ENCODE assay signal across 8 cellular contexts in genomic region chr19:56139847-56140582, GRCh38. TPM values are rescaled to one million over a fixed set of nuclear protein-coding genes. Genes with fewer than 3 reads are reported as not detected.
DNase-seq lines count a peak whose midpoint lies in the region; ATAC-seq and TF ChIP-seq lines count a peak whose summit lies in the region.

No MANE protein-coding gene starts in this region.

- BruUV-seq in A673 (replicated peaks; lab: Mats Ljungman, UMichigan) = TSS peak; percentile 89

- H3K9me3 ChIP-seq in A673 (ENCODE audit: low read depth, low read length, poor library complexity, severe bottlenecking) (no peaks in the 10 kb centered on the region), thymus (ENCODE audit: control insufficient read depth) (no peaks in the 10 kb centered on the region)

- DNase-seq in A673 (ENCODE audit: low spot score) (no peak), HK-2 (ENCODE audit: unreplicated experiment) (peak; percentile 49), left colon (peak; percentile 48 to 57)
- no peak for DNase-seq in activated naive CD8-positive, alpha-beta T cell treated with anti-CD3 and anti-CD28 coated beads, Interleukin-2, amount 10 ng/mL, durations not matched to agents 7 days and 5 days
- DNase-seq in stimulated activated CD4-positive, alpha-beta T cell treated with anti-CD3 and anti-CD28 coated beads, Interleukin-2, amount 100 ng/mL, for 48 hours = no peak

- H3K27ac ChIP-seq in A673 (ENCODE audit: low read depth, low read length, poor library complexity, severe bottlenecking) (peak overlapping the region; percentile 90), thymus (ENCODE audit: low read depth) (peak overlapping the region; percentile 93)

- POLR2A ChIA-PET in A673 (lab: Charles Lee; ENCODE audit: low non-redundant PET) = no interaction called here
- POLR2A ChIA-PET in activated naive CD8-positive, alpha-beta T cell treated with anti-CD3 and anti-CD28 coated beads, Interleukin-2, amount 10 ng/mL, durations not matched to agents 7 days and 5 days (lab: Charles Lee) = interaction anchor here (1.5 to 4.2 kb wide), 3 partner anchors 18 to 21 kb away, joined by 3 to 35 read pairs (median 4); partner anchors contain the start of gene ZNF787

- TF ChIP-seq CTCF in A673 (conservative IDR thresholded peaks at IDR 0.05; ENCODE audit: low read depth, low read length) = no peak

- H3K9me3 Mint-ChIP-seq in activated naive CD8-positive, alpha-beta T cell treated with anti-CD3 and anti-CD28 coated beads, Interleukin-2, amount 10 ng/mL, durations not matched to agents 7 days and 5 days = no peaks in the 10 kb centered on the region

- H3K27me3 Mint-ChIP-seq in activated naive CD8-positive, alpha-beta T cell treated with anti-CD3 and anti-CD28 coated beads, Interleukin-2, amount 10 ng/mL, durations not matched to agents 7 days and 5 days = no peaks in the 10 kb centered on the region

- CTCF ChIA-PET in A673 (lab: Charles Lee) = interaction anchor here (1.2 kb wide), 1 partner anchor 59 kb away, joined by 7 read pairs; no protein-coding TSS in a partner anchor

- intact Hi-C loops in A673 (cut with micrococcal nuclease; ENCODE audit: unreplicated experiment) (loop anchor here (2.0 kb wide), 1 partner anchor 19 kb away; the partner anchor contains the start of gene ZNF787), left colon (cut with DNase I, micrococcal nuclease) (no loop called here)

- H3K4me3 ChIP-seq in A673 (ENCODE audit: low read depth, low read length, poor library complexity, severe bottlenecking) (peak overlapping the region; percentile 53), thymus (ENCODE audit: low read length) (peak overlapping the region; percentile 68)

- peaks cover 29% of the 10 kb centered on the region for H3K4me1 Mint-ChIP-seq in activated naive CD8-positive, alpha-beta T cell treated with anti-CD3 and anti-CD28 coated beads, Interleukin-2, amount 10 ng/mL, durations not matched to agents 7 days and 5 days

- H3K27me3 ChIP-seq in A673 (replicated peaks; ENCODE audit: insufficient read depth, low read depth, low read length, poor library complexity) (no peaks in the 10 kb centered on the region), thymus (ENCODE audit: control insufficient read depth, insufficient read depth) (no peaks in the 10 kb centered on the region)

- peak overlapping the region; percentile 88 for H3K4me3 Mint-ChIP-seq in activated naive CD8-positive, alpha-beta T cell treated with anti-CD3 and anti-CD28 coated beads, Interleukin-2, amount 10 ng/mL, durations not matched to agents 7 days and 5 days

- no peak for ATAC-seq in activated naive CD8-positive, alpha-beta T cell treated with anti-CD3 and anti-CD28 coated beads, Interleukin-2, amount 10 ng/mL, durations not matched to agents 7 days and 5 days (ENCODE audit: low read depth)
- no peak for ATAC-seq in left colon
- ATAC-seq in GM18870 (IDR thresholded peaks at IDR 0.05; ENCODE audit: unreplicated experiment) = no peak
- ATAC-seq in HG02623 (IDR thresholded peaks at IDR 0.05; ENCODE audit: unreplicated experiment) = no peak

- H3K4me1 ChIP-seq in A673 (ENCODE audit: insufficient read depth, low read length, poor library complexity, severe bottlenecking) (peaks cover 6% of the 10 kb centered on the region), thymus (ENCODE audit: control insufficient read depth, insufficient read depth, low read length) (peaks cover 36% of the 10 kb centered on the region)

- H3K27ac Mint-ChIP-seq in activated naive CD8-positive, alpha-beta T cell treated with anti-CD3 and anti-CD28 coated beads, Interleukin-2, amount 10 ng/mL, durations not matched to agents 7 days and 5 days = peak overlapping the region; percentile 88

- WGBS in thymus = 39% methylated on average over 22 of the region's 22 CpGs

- H3K36me3 ChIP-seq in A673 (ENCODE audit: insufficient read depth, low read length, poor library complexity, severe bottlenecking) (no peaks in the 10 kb centered on the region), thymus (ENCODE audit: control insufficient read depth, insufficient read depth) (peaks cover 4% of the 10 kb centered on the region)

- peaks cover 1% of the 10 kb centered on the region for H3K36me3 Mint-ChIP-seq in activated naive CD8-positive, alpha-beta T cell treated with anti-CD3 and anti-CD28 coated beads, Interleukin-2, amount 10 ng/mL, durations not matched to agents 7 days and 5 days

RNA-seq across cellular contexts. Expression of gene ZNF444, which starts 1.1 kb away (rescaled TPM):
- total RNA-seq in A673 (2021) (44.2 and 45.3 TPM in 2 replicates), left colon (10 to 100 TPM; 24.8 to 29.5 TPM)
- 10 to 100 TPM; 31.7 to 37.4 TPM for total RNA-seq in activated naive CD8-positive, alpha-beta T cell treated with anti-CD3 and anti-CD28 coated beads, Interleukin-2, amount 10 ng/mL, durations not matched to agents 7 days and 5 days
- polyA plus RNA-seq in thymus = 45.5 TPM

RNA-seq across cellular contexts. Expression of gene ZNF787, which starts 18.9 kb away (rescaled TPM):
- total RNA-seq in A673 (2021) (48.6 and 51.0 TPM in 2 replicates), left colon (10 to 100 TPM; 56.6 to 59.9 TPM)
- total RNA-seq in activated naive CD8-positive, alpha-beta T cell treated with anti-CD3 and anti-CD28 coated beads, Interleukin-2, amount 10 ng/mL, durations not matched to agents 7 days and 5 days = 10 to 100 TPM; 29.1 to 32.2 TPM
- polyA plus RNA-seq in thymus = 19.8 TPM

RNA-seq across cellular contexts. Expression of gene GALP, which starts 35.8 kb away (rescaled TPM):
- total RNA-seq in A673 (2021) (not detected in 2 replicates), left colon (not detected)
- not detected for total RNA-seq in activated naive CD8-positive, alpha-beta T cell treated with anti-CD3 and anti-CD28 coated beads, Interleukin-2, amount 10 ng/mL, durations not matched to agents 7 days and 5 days
- polyA plus RNA-seq in thymus = 0.39 TPM

RNA-seq across cellular contexts. Expression of gene ZSCAN5B, which starts 57.6 kb away (rescaled TPM):
- not detected in 2 replicates for total RNA-seq in A673 (2021)
- total RNA-seq in activated naive CD8-positive, alpha-beta T cell treated with anti-CD3 and anti-CD28 coated beads, Interleukin-2, amount 10 ng/mL, durations not matched to agents 7 days and 5 days = under 1 TPM in 1 of 2 experiments, not detected in 1; 0.20 TPM
- not detected for total RNA-seq in left colon
- polyA plus RNA-seq in thymus = 0.05 TPM

Comparison
In these comparisons a context has a peak if more than half of its experiments do, and no peak if none do; other contexts are left out.
1. DNase-seq: peak in HK-2 (single experiment) and left colon (2 of 2); none in A673 (single experiment), activated naive CD8-positive, alpha-beta T cell treated with anti-CD3 and anti-CD28 coated beads, Interleukin-2, amount 10 ng/mL, durations not matched to agents 7 days and 5 days (single experiment) and stimulated activated CD4-positive, alpha-beta T cell treated with anti-CD3 and anti-CD28 coated beads, Interleukin-2, amount 100 ng/mL, for 48 hours (0 of 2).